Comparison of ENCODE assay signal across 2 cellular contexts in the genomic region with DNA sequence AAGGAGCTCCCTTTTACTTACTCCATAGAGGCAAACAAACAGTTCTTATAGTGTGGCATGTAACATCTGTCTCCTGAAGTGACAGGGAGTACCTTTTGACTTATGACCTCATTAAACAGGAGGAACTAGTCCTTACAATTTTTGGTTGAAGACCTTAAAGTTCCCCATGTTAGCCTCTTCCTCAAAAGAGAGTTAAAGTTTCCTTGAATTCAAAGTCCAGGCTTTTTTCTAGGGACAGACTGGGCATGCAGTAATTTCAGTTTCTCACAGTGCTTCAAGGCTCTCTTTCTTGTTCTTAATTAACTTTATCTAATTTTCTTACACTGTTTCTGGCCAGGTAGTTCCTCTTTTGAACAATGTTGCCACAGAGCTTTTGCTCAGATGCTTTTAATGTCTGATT.
TF ChIP-seq lines count a peak whose summit lies in the region.

No MANE protein-coding gene starts in this region.

TF ChIP-seq in K562, 482 proteins besides CTCF, POLR2A, EP300 and RAD21 (continues in another document):
- TF ChIP-seq CREB1 (IDR thresholded peaks at IDR 0.05) (no peak), CREB1 (CRISPR knock-in tag; IDR thresholded peaks at IDR 0.05) (no peak), HMG20A (CRISPR knock-in tag; conservative IDR thresholded peaks at IDR 0.05) (no peak), SLC30A9 (CRISPR knock-in tag; IDR thresholded peaks at IDR 0.05) (no peak), HNRNPLL (IDR thresholded peaks at IDR 0.05; ENCODE audit: low read depth, low read length, poor library complexity, severe bottlenecking) (no peak), ERF (CRISPR knock-in tag; IDR thresholded peaks at IDR 0.05) (no peak), MEIS2 (IDR thresholded peaks at IDR 0.05; ENCODE audit: partially characterized antibody) (peak; percentile 36), JUND (IDR thresholded peaks at IDR 0.05; ENCODE audit: borderline replicate concordance, low read depth, low read length) (no peak), JUND (tag; IDR thresholded peaks at IDR 0.05; ENCODE audit: borderline replicate concordance, low read depth, low read length) (0 out of 3 replicates have a peak, but pooled peaks have one; percentile 21), SMC3 (conservative IDR thresholded peaks at IDR 0.05; ENCODE audit: insufficient read depth, low read depth, low read length) (no peak), HOXB6 (CRISPR knock-in tag; IDR thresholded peaks at IDR 0.05; ENCODE audit: borderline replicate concordance) (no peak), ARHGAP35 (IDR thresholded peaks at IDR 0.05; ENCODE audit: partially characterized antibody) (no peak), SETDB1 (IDR thresholded peaks at IDR 0.05; ENCODE audit: low read length) (no peak), ZEB2 (IDR thresholded peaks at IDR 0.05) (no peak), ESRRB (CRISPR knock-in tag; IDR thresholded peaks at IDR 0.05; ENCODE audit: borderline replicate concordance) (no peak), HNRNPK (IDR thresholded peaks at IDR 0.05; ENCODE audit: low read depth, low read length, poor library complexity, severe bottlenecking) (no peak), EGR1 (conservative IDR thresholded peaks at IDR 0.05) (no peak), SREBF1 (IDR thresholded peaks at IDR 0.05; ENCODE audit: borderline replicate concordance, low read depth, low read length) (no peak), HMG20B (CRISPR knock-in tag; IDR thresholded peaks at IDR 0.05) (no peak), ATF7 (IDR thresholded peaks at IDR 0.05) (0 out of 2 replicates have a peak, but pooled peaks have one; percentile 20)
- TF ChIP-seq, protein P1, sequence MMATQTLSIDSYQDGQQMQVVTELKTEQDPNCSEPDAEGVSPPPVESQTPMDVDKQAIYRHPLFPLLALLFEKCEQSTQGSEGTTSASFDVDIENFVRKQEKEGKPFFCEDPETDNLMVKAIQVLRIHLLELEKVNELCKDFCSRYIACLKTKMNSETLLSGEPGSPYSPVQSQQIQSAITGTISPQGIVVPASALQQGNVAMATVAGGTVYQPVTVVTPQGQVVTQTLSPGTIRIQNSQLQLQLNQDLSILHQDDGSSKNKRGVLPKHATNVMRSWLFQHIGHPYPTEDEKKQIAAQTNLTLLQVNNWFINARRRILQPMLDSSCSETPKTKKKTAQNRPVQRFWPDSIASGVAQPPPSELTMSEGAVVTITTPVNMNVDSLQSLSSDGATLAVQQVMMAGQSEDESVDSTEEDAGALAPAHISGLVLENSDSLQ (IDR thresholded peaks at IDR 0.05), result 0 out of 2 replicates have a peak, but pooled peaks have one; percentile 22
- TF ChIP-seq, protein P2, sequence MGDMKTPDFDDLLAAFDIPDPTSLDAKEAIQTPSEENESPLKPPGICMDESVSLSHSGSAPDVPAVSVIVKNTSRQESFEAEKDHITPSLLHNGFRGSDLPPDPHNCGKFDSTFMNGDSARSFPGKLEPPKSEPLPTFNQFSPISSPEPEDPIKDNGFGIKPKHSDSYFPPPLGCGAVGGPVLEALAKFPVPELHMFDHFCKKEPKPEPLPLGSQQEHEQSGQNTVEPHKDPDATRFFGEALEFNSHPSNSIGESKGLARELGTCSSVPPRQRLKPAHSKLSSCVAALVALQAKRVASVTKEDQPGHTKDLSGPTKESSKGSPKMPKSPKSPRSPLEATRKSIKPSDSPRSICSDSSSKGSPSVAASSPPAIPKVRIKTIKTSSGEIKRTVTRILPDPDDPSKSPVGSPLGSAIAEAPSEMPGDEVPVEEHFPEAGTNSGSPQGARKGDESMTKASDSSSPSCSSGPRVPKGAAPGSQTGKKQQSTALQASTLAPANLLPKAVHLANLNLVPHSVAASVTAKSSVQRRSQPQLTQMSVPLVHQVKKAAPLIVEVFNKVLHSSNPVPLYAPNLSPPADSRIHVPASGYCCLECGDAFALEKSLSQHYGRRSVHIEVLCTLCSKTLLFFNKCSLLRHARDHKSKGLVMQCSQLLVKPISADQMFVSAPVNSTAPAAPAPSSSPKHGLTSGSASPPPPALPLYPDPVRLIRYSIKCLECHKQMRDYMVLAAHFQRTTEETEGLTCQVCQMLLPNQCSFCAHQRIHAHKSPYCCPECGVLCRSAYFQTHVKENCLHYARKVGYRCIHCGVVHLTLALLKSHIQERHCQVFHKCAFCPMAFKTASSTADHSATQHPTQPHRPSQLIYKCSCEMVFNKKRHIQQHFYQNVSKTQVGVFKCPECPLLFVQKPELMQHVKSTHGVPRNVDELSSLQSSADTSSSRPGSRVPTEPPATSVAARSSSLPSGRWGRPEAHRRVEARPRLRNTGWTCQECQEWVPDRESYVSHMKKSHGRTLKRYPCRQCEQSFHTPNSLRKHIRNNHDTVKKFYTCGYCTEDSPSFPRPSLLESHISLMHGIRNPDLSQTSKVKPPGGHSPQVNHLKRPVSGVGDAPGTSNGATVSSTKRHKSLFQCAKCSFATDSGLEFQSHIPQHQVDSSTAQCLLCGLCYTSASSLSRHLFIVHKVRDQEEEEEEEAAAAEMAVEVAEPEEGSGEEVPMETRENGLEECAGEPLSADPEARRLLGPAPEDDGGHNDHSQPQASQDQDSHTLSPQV (IDR thresholded peaks at IDR 0.05), result no peak
- TF ChIP-seq, protein P3, sequence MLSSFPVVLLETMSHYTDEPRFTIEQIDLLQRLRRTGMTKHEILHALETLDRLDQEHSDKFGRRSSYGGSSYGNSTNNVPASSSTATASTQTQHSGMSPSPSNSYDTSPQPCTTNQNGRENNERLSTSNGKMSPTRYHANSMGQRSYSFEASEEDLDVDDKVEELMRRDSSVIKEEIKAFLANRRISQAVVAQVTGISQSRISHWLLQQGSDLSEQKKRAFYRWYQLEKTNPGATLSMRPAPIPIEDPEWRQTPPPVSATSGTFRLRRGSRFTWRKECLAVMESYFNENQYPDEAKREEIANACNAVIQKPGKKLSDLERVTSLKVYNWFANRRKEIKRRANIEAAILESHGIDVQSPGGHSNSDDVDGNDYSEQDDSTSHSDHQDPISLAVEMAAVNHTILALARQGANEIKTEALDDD (IDR thresholded peaks at IDR 0.05), result peak; percentile 67
- TF ChIP-seq, protein P4, sequence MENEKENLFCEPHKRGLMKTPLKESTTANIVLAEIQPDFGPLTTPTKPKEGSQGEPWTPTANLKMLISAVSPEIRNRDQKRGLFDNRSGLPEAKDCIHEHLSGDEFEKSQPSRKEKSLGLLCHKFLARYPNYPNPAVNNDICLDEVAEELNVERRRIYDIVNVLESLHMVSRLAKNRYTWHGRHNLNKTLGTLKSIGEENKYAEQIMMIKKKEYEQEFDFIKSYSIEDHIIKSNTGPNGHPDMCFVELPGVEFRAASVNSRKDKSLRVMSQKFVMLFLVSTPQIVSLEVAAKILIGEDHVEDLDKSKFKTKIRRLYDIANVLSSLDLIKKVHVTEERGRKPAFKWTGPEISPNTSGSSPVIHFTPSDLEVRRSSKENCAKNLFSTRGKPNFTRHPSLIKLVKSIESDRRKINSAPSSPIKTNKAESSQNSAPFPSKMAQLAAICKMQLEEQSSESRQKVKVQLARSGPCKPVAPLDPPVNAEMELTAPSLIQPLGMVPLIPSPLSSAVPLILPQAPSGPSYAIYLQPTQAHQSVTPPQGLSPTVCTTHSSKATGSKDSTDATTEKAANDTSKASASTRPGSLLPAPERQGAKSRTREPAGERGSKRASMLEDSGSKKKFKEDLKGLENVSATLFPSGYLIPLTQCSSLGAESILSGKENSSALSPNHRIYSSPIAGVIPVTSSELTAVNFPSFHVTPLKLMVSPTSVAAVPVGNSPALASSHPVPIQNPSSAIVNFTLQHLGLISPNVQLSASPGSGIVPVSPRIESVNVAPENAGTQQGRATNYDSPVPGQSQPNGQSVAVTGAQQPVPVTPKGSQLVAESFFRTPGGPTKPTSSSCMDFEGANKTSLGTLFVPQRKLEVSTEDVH (IDR thresholded peaks at IDR 0.05; ENCODE audit: low read depth, partially characterized antibody), result no peak

TF ChIP-seq in WTC11, 78 proteins besides CTCF, POLR2A, EP300 and RAD21:
- TF ChIP-seq ZNF232 (CRISPR knock-in tag; IDR thresholded peaks at IDR 0.05) (no peak), ZNF423 (CRISPR knock-in tag; IDR thresholded peaks at IDR 0.05) (no peak), ETV6 (CRISPR knock-in tag; IDR thresholded peaks at IDR 0.05) (no peak)
- TF ChIP-seq, protein P5, sequence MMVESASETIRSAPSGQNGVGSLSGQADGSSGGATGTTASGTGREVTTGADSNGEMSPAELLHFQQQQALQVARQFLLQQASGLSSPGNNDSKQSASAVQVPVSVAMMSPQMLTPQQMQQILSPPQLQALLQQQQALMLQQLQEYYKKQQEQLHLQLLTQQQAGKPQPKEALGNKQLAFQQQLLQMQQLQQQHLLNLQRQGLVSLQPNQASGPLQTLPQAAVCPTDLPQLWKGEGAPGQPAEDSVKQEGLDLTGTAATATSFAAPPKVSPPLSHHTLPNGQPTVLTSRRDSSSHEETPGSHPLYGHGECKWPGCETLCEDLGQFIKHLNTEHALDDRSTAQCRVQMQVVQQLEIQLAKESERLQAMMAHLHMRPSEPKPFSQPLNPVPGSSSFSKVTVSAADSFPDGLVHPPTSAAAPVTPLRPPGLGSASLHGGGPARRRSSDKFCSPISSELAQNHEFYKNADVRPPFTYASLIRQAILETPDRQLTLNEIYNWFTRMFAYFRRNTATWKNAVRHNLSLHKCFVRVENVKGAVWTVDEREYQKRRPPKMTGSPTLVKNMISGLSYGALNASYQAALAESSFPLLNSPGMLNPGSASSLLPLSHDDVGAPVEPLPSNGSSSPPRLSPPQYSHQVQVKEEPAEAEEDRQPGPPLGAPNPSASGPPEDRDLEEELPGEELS (CRISPR knock-in tag; IDR thresholded peaks at IDR 0.05), result no peak
- TF ChIP-seq, protein P6, sequence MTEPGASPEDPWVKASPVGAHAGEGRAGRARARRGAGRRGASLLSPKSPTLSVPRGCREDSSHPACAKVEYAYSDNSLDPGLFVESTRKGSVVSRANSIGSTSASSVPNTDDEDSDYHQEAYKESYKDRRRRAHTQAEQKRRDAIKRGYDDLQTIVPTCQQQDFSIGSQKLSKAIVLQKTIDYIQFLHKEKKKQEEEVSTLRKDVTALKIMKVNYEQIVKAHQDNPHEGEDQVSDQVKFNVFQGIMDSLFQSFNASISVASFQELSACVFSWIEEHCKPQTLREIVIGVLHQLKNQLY (CRISPR knock-in tag; IDR thresholded peaks at IDR 0.05), result no peak
- TF ChIP-seq, protein P7, sequence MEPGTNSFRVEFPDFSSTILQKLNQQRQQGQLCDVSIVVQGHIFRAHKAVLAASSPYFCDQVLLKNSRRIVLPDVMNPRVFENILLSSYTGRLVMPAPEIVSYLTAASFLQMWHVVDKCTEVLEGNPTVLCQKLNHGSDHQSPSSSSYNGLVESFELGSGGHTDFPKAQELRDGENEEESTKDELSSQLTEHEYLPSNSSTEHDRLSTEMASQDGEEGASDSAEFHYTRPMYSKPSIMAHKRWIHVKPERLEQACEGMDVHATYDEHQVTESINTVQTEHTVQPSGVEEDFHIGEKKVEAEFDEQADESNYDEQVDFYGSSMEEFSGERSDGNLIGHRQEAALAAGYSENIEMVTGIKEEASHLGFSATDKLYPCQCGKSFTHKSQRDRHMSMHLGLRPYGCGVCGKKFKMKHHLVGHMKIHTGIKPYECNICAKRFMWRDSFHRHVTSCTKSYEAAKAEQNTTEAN (CRISPR knock-in tag; IDR thresholded peaks at IDR 0.05), result no peak
TF ChIP-seq in WTC11: peak in this region for 0.
